In the genomic region with DNA sequence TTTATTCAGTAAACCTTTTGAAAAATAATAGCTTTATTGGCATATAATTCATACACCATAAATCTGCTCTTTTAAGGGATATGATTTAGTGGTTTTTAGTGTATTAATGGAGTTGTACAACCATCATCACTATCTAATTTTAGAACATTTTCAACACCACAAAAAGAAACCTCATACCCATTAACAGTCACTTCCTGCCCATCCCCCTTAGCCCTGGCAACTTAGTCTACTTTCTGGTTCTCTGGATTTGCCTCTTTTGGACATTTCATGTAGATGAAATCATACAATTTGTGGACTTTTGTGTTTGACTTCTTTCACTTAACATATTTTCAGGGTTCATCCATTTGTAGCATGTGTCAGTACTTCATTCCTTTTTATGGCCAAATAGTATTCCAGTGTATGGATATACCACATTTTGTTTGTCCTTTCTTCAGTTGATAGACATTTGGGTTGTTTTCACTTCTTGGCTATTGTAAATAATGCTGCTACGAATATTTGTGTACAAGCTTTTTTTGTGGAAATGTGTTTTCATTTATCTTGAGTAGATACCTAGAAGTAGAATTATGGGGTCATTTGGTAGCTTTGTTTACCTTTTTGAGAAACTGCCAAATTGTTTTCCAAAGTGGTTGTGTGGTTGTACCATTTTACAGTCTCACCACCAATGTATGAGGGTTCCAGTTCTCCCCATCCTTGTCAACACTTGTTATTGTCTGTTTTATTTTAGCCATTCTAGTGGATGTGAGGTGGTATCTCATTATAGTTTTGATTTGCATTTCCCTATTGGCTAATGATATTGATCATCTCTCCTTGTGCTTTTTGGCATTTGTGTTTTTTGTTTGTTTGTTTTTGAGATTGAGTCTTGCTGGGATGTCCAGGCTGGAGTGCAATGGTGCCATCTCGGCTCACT, we compare ENCODE assay signal across 15 cellular contexts. TPM values are rescaled to one million over a fixed set of nuclear protein-coding genes. Genes with fewer than 3 reads are reported as not detected.
DNase-seq lines count a peak whose midpoint lies in the region; ATAC-seq and TF ChIP-seq lines count a peak whose summit lies in the region.
"Had no signal": no experiment of that assay in that cellular context is flagged by ENCODE, and none has a peak within 500 bp of the region (broad histone marks: within the 10 kb centered on the region; RNA-seq: fewer than 3 reads in every experiment).

No MANE protein-coding gene starts in this region.

- H3K9me3 ChIP-seq in CD4-positive, CD25-positive, alpha-beta regulatory T cell (ENCODE audit: control insufficient read depth in 2 of 2, low read length in 2 of 2), result peaks cover 0 to 4% of the 10 kb centered on the region in 2 experiments

- H2AFZ ChIP-seq in KMS-11 (ENCODE audit: low read depth), result no peak overlapping the region

- no peaks in the 10 kb centered on the region for H4K20me1 ChIP-seq in KMS-11 (ENCODE audit: insufficient read depth)

- peak overlapping the region; percentile 13; the same call in 1 of the 2 replicates for H3K4me2 ChIP-seq in KMS-11

- H3K27ac Mint-ChIP-seq in CD4-positive, CD25-positive, alpha-beta regulatory T cell, result peak overlapping the region; percentile 69 to 87 (median 72)
- H3K27ac Mint-ChIP-seq in activated CD8-positive, alpha-beta T cell treated with anti-CD3 and anti-CD28 coated beads, Interleukin-2, amount 10 ng/mL, durations not matched to agents 7 days and 5 days, result peak overlapping the region; percentile 40
- peak overlapping the region; percentile 96 for H3K27ac Mint-ChIP-seq in memory B cell

- DNase-seq in CD4-positive, CD25-positive, alpha-beta regulatory T cell, result peak in 2 of 3 donors; percentile 42 to 63
- peak; percentile 63 for DNase-seq in activated CD8-positive, alpha-beta T cell treated with anti-CD3 and anti-CD28 coated beads, Interleukin-2, amount 10 ng/mL, durations not matched to agents 7 days and 5 days
- no peak for DNase-seq in memory B cell (ENCODE audit: low spot score in 2 of 2)
- no peak for DNase-seq in T1000 (lab: John Stamatoyannopoulos, UW)
- no peak for DNase-seq in activated T-cell treated with anti-CD3 and anti-CD28 coated beads, Interleukin-2, amount 50 U/mL, for 1 hour
- DNase-seq in NCI-H2227 (lab: John Stamatoyannopoulos, UW; ENCODE audit: unreplicated experiment), result no peak
- DNase-seq: activated CD4-positive, CD25-positive, alpha-beta regulatory T cell; DMS153; erythroblast; kidney; NCI-H1436 treated with DMSO at 0.1 percent for 48 hours; occipital lobe; stimulated activated CD4-positive, alpha-beta T cell treated with anti-CD3 and anti-CD28 coated beads, Interleukin-4, amount 100 ng/mL, for 24 hours had no signal

- H3K36me3 ChIP-seq in CD4-positive, CD25-positive, alpha-beta regulatory T cell (ENCODE audit: control insufficient read depth, insufficient read depth, low read length), result peaks cover 2% of the 10 kb centered on the region
- H3K36me3 ChIP-seq in KMS-11 (ENCODE audit: insufficient read depth), result no peaks in the 10 kb centered on the region

- H3K9ac ChIP-seq in KMS-11, result no peak overlapping the region

- no peaks in the 10 kb centered on the region for H3K27me3 ChIP-seq in CD4-positive, CD25-positive, alpha-beta regulatory T cell (ENCODE audit: control insufficient read depth, insufficient read depth, low read length)
- H3K27me3 ChIP-seq in KMS-11 (ENCODE audit: insufficient read depth, low read depth), result no peaks in the 10 kb centered on the region

- peak; percentile 33 to 34 for ATAC-seq in CD4-positive, CD25-positive, alpha-beta regulatory T cell (ENCODE audit: low read depth in 2 of 2)
- no peak for ATAC-seq in activated CD8-positive, alpha-beta T cell treated with anti-CD3 and anti-CD28 coated beads, Interleukin-2, amount 10 ng/mL, durations not matched to agents 7 days and 5 days
- peak; percentile 21 for ATAC-seq in memory B cell (ENCODE audit: low read depth)
- ATAC-seq in GM18519 (IDR thresholded peaks at IDR 0.05; ENCODE audit: low FRiP score, unreplicated experiment), result no peak

- peak overlapping the region in 2 of 4 donors; percentile 36 to 71 for H3K4me3 Mint-ChIP-seq in CD4-positive, CD25-positive, alpha-beta regulatory T cell
- H3K4me3 Mint-ChIP-seq in activated CD8-positive, alpha-beta T cell treated with anti-CD3 and anti-CD28 coated beads, Interleukin-2, amount 10 ng/mL, durations not matched to agents 7 days and 5 days, result no peak overlapping the region
- H3K4me3 Mint-ChIP-seq in memory B cell, result peak overlapping the region; percentile 64

- CTCF ChIA-PET in activated CD8-positive, alpha-beta T cell treated with anti-CD3 and anti-CD28 coated beads, Interleukin-2, amount 10 ng/mL, durations not matched to agents 7 days and 5 days (lab: Charles Lee), result interaction anchor here (0.7 to 1.1 kb wide), 4 partner anchors 9 to 887 kb away, joined by 3 to 5 read pairs (median 4); no protein-coding TSS in a partner anchor

- no peaks in the 10 kb centered on the region for H3K27me3 Mint-ChIP-seq in CD4-positive, CD25-positive, alpha-beta regulatory T cell
- no peaks in the 10 kb centered on the region for H3K27me3 Mint-ChIP-seq in activated CD8-positive, alpha-beta T cell treated with anti-CD3 and anti-CD28 coated beads, Interleukin-2, amount 10 ng/mL, durations not matched to agents 7 days and 5 days (ENCODE audit: low read depth)
- no peaks in the 10 kb centered on the region for H3K27me3 Mint-ChIP-seq in memory B cell

- H3K4me1 ChIP-seq in CD4-positive, CD25-positive, alpha-beta regulatory T cell (ENCODE audit: control insufficient read depth, insufficient read depth, low read length, poor library complexity, severe bottlenecking), result peaks cover 73% of the 10 kb centered on the region
- H3K4me1 ChIP-seq in KMS-11 (ENCODE audit: low read depth, poor library complexity, severe bottlenecking), result peaks cover 13% of the 10 kb centered on the region

- no peak for TF ChIP-seq CTCF in KMS-11 (conservative IDR thresholded peaks at IDR 0.05; ENCODE audit: low read depth, low read length)

- H3K27ac ChIP-seq in CD4-positive, CD25-positive, alpha-beta regulatory T cell (ENCODE audit: insufficient read depth, low read length, poor library complexity, severe bottlenecking), result no peak overlapping the region
- no peak overlapping the region for H3K27ac ChIP-seq in KMS-11

- no peaks in the 10 kb centered on the region for H3K79me2 ChIP-seq in KMS-11 (ENCODE audit: insufficient read depth, low read depth)

- H3K4me1 Mint-ChIP-seq in CD4-positive, CD25-positive, alpha-beta regulatory T cell, result peaks cover 37 to 84% (median 73%) of the 10 kb centered on the region in 4 donors
- peaks cover 75% of the 10 kb centered on the region for H3K4me1 Mint-ChIP-seq in activated CD8-positive, alpha-beta T cell treated with anti-CD3 and anti-CD28 coated beads, Interleukin-2, amount 10 ng/mL, durations not matched to agents 7 days and 5 days (ENCODE audit: low read depth)
- peaks cover 67% of the 10 kb centered on the region for H3K4me1 Mint-ChIP-seq in memory B cell

- peaks cover 23% of the 10 kb centered on the region for H3K36me3 Mint-ChIP-seq in CD4-positive, CD25-positive, alpha-beta regulatory T cell
- peaks cover 51% of the 10 kb centered on the region for H3K36me3 Mint-ChIP-seq in activated CD8-positive, alpha-beta T cell treated with anti-CD3 and anti-CD28 coated beads, Interleukin-2, amount 10 ng/mL, durations not matched to agents 7 days and 5 days (ENCODE audit: low read depth)
- peaks cover 14% of the 10 kb centered on the region for H3K36me3 Mint-ChIP-seq in memory B cell

- peaks cover 0 to 8% (median 1%) of the 10 kb centered on the region in 7 donors for H3K9me3 Mint-ChIP-seq in CD4-positive, CD25-positive, alpha-beta regulatory T cell
- peaks cover 8% of the 10 kb centered on the region for H3K9me3 Mint-ChIP-seq in activated CD8-positive, alpha-beta T cell treated with anti-CD3 and anti-CD28 coated beads, Interleukin-2, amount 10 ng/mL, durations not matched to agents 7 days and 5 days (ENCODE audit: insufficient read depth)
- peaks cover 4% of the 10 kb centered on the region for H3K9me3 Mint-ChIP-seq in memory B cell

- POLR2A ChIA-PET in activated CD8-positive, alpha-beta T cell treated with anti-CD3 and anti-CD28 coated beads, Interleukin-2, amount 10 ng/mL, durations not matched to agents 7 days and 5 days (lab: Charles Lee), result no interaction called here

- H3K4me3 ChIP-seq in CD4-positive, CD25-positive, alpha-beta regulatory T cell (ENCODE audit: low read depth, low read length), result peak overlapping the region; percentile 49
- no peak overlapping the region for H3K4me3 ChIP-seq in KMS-11 (IDR thresholded peaks at IDR 0.05; ENCODE audit: insufficient read depth, low read depth, low read length)

RNA-seq across cellular contexts. Expression of a gene that starts 45.8 kb away (rescaled TPM):
- 76.6 TPM for total RNA-seq in CD4-positive, CD25-positive, alpha-beta regulatory T cell
- 10 to 100 TPM; 12.0 to 17.0 (median 14.5) TPM for polyA plus RNA-seq in CD4-positive, CD25-positive, alpha-beta regulatory T cell
- 10 to 100 TPM; 26.8 to 27.1 TPM for total RNA-seq in activated CD8-positive, alpha-beta T cell treated with anti-CD3 and anti-CD28 coated beads, Interleukin-2, amount 10 ng/mL, durations not matched to agents 7 days and 5 days

Comparison
In these comparisons a context has a peak if more than half of its experiments do, and no peak if none do; other contexts are left out.
1. ATAC-seq: peak in CD4-positive, CD25-positive, alpha-beta regulatory T cell (2 of 2) and memory B cell (single experiment); none in activated CD8-positive, alpha-beta T cell treated with anti-CD3 and anti-CD28 coated beads, Interleukin-2, amount 10 ng/mL, durations not matched to agents 7 days and 5 days (single experiment) and GM18519 (single experiment).
2. DNase-seq: peak in CD4-positive, CD25-positive, alpha-beta regulatory T cell (2 of 3) and activated CD8-positive, alpha-beta T cell treated with anti-CD3 and anti-CD28 coated beads, Interleukin-2, amount 10 ng/mL, durations not matched to agents 7 days and 5 days (single experiment); none in memory B cell (0 of 2), T1000 (single experiment), activated T-cell treated with anti-CD3 and anti-CD28 coated beads, Interleukin-2, amount 50 U/mL, for 1 hour (single experiment) and NCI-H2227 (single experiment).
3. H3K27ac Mint-ChIP-seq: peak in every context shown above with its lines; median percentile 96 in memory B cell; 72 in CD4-positive, CD25-positive, alpha-beta regulatory T cell; 40 in activated CD8-positive, alpha-beta T cell treated with anti-CD3 and anti-CD28 coated beads, Interleukin-2, amount 10 ng/mL, durations not matched to agents 7 days and 5 days.